34 cellular contexts compared by ENCODE assay signal in the genomic region with DNA sequence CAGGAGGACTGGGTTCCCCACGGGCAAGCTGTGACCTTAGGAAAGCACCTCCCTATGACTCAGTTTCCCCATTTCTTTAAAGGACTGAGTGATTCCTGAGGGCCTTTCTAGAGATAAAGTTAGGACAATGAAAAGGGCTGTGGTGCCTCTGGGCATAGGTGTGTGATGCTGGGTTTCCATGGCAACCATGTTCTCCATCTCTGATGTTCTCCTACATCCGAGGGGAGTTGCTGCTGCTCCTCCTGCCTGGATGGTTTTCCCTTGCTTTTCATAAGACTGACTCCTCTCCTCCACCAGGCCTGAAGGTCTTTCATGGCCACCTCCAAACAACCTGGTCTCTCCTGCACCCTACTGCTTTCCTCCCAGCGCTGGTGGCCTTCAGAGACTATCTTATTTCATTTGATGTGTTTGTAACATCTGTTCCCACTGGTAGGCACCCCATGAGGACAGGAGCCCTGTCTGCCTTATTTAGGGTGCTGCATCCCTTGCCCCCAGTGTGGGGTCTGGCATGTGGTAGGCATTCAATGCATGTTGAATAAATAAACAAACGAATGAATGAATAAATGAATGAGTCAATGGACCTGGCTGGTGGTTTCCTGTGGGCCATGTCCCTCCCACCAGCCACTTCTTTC.
"Had no signal": no experiment of that assay in that cellular context is flagged by ENCODE, and none has a peak within 500 bp of the region (broad histone marks: within the 10 kb centered on the region; RNA-seq: fewer than 3 reads in every experiment).

No MANE protein-coding gene starts in this region.

- H3K4me3 ChIP-seq: breast epithelium, heart left ventricle, pancreas, prostate gland, sigmoid colon, stomach, suprapubic skin, tibial nerve had no signal

- H3K36me3 ChIP-seq: breast epithelium, heart left ventricle, pancreas, prostate gland, sigmoid colon, stomach, suprapubic skin, tibial nerve, WERI-Rb-1 had no signal

- ATAC-seq: activated CD4-positive, CD25-positive, alpha-beta regulatory T cell treated with anti-CD3 and anti-CD28 coated beads, Interleukin-2, amount 50 U/mL, for 24 hours; activated naive CD8-positive, alpha-beta T cell treated with anti-CD3 and anti-CD28 coated beads, Interleukin-2, amount 50 U/mL, for 24 hours; esophagus mucosa; heart left ventricle; left colon; naive thymus-derived CD4-positive, alpha-beta T cell; pancreas; stimulated activated naive B cell treated with anti-CD40 and anti-IgM and Interleukin-4, amounts not matched to agents 10 μg/mL and 1 μg/mL and 100 μg/mL, for 72 hours had no signal

- H3K27ac ChIP-seq: breast epithelium, heart left ventricle, pancreas, prostate gland, sigmoid colon, stomach, suprapubic skin, tibial nerve, WERI-Rb-1 had no signal

- H3K9me3 ChIP-seq: breast epithelium, heart left ventricle, pancreas, prostate gland, sigmoid colon, stomach, suprapubic skin had no signal

- H3K4me1 ChIP-seq: breast epithelium, heart left ventricle, pancreas, prostate gland, stomach, suprapubic skin had no signal

- H3K27me3 ChIP-seq: breast epithelium, pancreas, sigmoid colon, suprapubic skin had no signal

- DNase-seq: activated CD4-positive, alpha-beta memory T cell treated with anti-CD3 and anti-CD28 coated beads, Interleukin-2, amount 10 ng/mL, durations not matched to agents 7 days and 5 days; activated CD4-positive, alpha-beta T cell treated with anti-CD3 and anti-CD28 coated beads, Interleukin-2, amount 10 ng/mL, durations not matched to agents 7 days and 5 days; activated CD8-positive, alpha-beta memory T cell treated with anti-CD3 and anti-CD28 coated beads, Interleukin-2, amount 50 U/mL, for 48 hours; activated gamma-delta T cell; activated naive CD4-positive, alpha-beta T cell treated with anti-CD3 and anti-CD28 coated beads, Interleukin-2, amount 50 U/mL, for 16 hours; activated naive CD8-positive, alpha-beta T cell treated with anti-CD3 and anti-CD28 coated beads, Interleukin-2, amount 50 U/mL, for 24 hours; activated T-cell treated with anti-CD3 and anti-CD28 coated beads, Interleukin-2, amount 50 U/mL, for 24 hours; amygdala; central memory CD4-positive, alpha-beta T cell; endodermal cell; foreskin fibroblast; heart left ventricle; immature natural killer cell; kidney; left colon; midbrain; naive thymus-derived CD4-positive, alpha-beta T cell; nucleus accumbens; pancreas; retina; sigmoid colon; small intestine; stimulated activated CD4-positive, alpha-beta T cell treated with anti-CD3 and anti-CD28 coated beads, Interleukin-4, amount 100 ng/mL, for 4 hours; stimulated activated CD8-positive, alpha-beta memory T cell treated with anti-CD3 and anti-CD28 coated beads, Interleukin-4, amount 100 ng/mL, for 48 hours; stimulated activated naive B cell treated with anti-CD40 and anti-IgM and Interleukin-4, amounts not matched to agents 10 μg/mL and 1 μg/mL and 100 μg/mL, for 72 hours; stomach; T-helper 9 cell; WERI-Rb-1 had no signal
